Comparison of ENCODE assay signal across 20 cellular contexts in the genomic region with DNA sequence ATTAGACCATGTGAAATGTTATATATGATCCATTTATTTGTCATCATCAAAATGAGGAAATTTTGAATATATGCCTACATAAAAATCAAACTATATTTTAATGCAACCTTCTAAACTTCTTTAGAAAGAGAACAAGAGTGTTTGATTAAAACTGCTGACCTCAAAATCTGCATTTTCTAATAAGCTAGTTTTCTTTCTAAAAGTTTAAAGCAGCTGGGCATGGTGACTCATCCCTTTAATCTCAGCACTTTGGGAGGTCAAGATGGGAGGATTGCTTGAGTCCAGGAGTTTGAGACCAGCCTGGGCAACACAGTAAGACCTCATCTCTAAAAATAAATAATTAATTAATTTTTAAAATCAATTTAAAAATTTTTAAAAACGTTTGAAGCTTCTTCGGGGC. TPM values are rescaled to one million over a fixed set of nuclear protein-coding genes. Genes with fewer than 3 reads are reported as not detected.
"Had no signal": no experiment of that assay in that cellular context is flagged by ENCODE, and none has a peak within 500 bp of the region (broad histone marks: within the 10 kb centered on the region; RNA-seq: fewer than 3 reads in every experiment).

No MANE protein-coding gene starts in this region.

- H3K27me3 Mint-ChIP-seq: stimulated activated naive CD8-positive, alpha-beta T cell treated with anti-CD3 and anti-CD28 coated beads, Interleukin-15, amount 100 ng/mL, for 72 hours had no signal

- H3K27ac Mint-ChIP-seq: nephron progenitor cell had no signal

- H3K9me3 Mint-ChIP-seq: activated T-cell treated with anti-CD3 and anti-CD28 coated beads, Interleukin-2, amount 50 U/mL, for 72 hours; nephron progenitor cell had no signal

- H3K27ac ChIP-seq: ascending aorta, breast epithelium, esophagus squamous epithelium, prostate gland, upper lobe of left lung, VCaP had no signal

- H3K4me1 ChIP-seq: ascending aorta, breast epithelium, prostate gland had no signal

- H3K9me3 ChIP-seq: ascending aorta, breast epithelium, esophagus squamous epithelium, prostate gland, upper lobe of left lung had no signal

- H3K27me3 ChIP-seq: ascending aorta, breast epithelium, esophagus squamous epithelium, upper lobe of left lung had no signal

- H3K4me3 ChIP-seq: ascending aorta, breast epithelium, esophagus squamous epithelium, prostate gland, skin epidermis, upper lobe of left lung had no signal

- ATAC-seq: activated T-cell treated with anti-CD3 and anti-CD28 coated beads, Interleukin-2, amount 50 U/mL, for 72 hours; right cardiac atrium; stimulated activated naive CD8-positive, alpha-beta T cell treated with anti-CD3 and anti-CD28 coated beads, Interleukin-15, amount 100 ng/mL, for 72 hours had no signal

- H3K36me3 ChIP-seq: breast epithelium, prostate gland had no signal

- H3K4me1 Mint-ChIP-seq: nephron progenitor cell had no signal

- DNase-seq: activated CD4-positive, alpha-beta T cell treated with anti-CD3 and anti-CD28 coated beads for 1 hour; activated CD4-positive, alpha-beta T cell treated with anti-CD3 and anti-CD28 coated beads, Interleukin-2, amount 50 U/mL, for 4 hours; activated CD8-positive, alpha-beta memory T cell treated with anti-CD3 and anti-CD28 coated beads, Interleukin-2, amount 50 U/mL, for 48 hours; activated gamma-delta T cell treated with Interleukin-2 at 50 U/mL for 16 hours; activated T-cell treated with anti-CD3 and anti-CD28 coated beads, Interleukin-2, amount 50 U/mL, for 72 hours; cerebellar nuclear complex; effector CD8-positive, alpha-beta T cell; esophagus squamous epithelium; foreskin melanocyte; mesendoderm; nephron progenitor cell; right cardiac atrium; stimulated activated CD4-positive, alpha-beta T cell treated with anti-CD3 and anti-CD28 coated beads, Interleukin-4, amount 100 ng/mL, for 24 hours; stimulated activated naive CD8-positive, alpha-beta T cell treated with anti-CD3 and anti-CD28 coated beads, Interleukin-15, amount 100 ng/mL, for 72 hours; upper lobe of left lung had no signal

- H3K4me3 Mint-ChIP-seq: nephron progenitor cell had no signal

RNA-seq across cellular contexts. Expression of gene SYCP3, which starts 55.3 kb away (rescaled TPM):
- total RNA-seq: ascending aorta had no signal
